ENCODE assay signal across 1 cellular context in the genomic region with DNA sequence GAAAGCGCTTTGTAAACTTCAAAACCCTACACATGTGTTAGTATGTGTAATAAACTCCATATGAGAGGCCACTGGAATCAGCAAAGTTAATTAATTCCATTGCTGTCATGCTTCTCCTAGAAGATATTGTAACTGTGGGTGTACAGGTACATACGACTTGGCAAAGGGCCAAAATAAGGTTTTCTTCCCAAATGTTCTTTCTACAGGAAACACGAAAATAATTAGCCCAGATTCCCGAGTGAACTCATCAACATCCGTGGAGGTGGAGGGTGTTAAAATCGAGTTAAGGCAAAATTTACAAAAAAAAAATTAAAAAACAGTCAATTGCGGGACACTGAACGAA.
TF ChIP-seq lines count a peak whose summit lies in the region.

No MANE protein-coding gene starts in this region.

TF ChIP-seq in K562, 482 proteins besides CTCF, POLR2A, EP300 and RAD21 (continued from another document):
- TF ChIP-seq TAF15 (IDR thresholded peaks at IDR 0.05; ENCODE audit: low read depth, low read length): no peak
- TF ChIP-seq NFIC (IDR thresholded peaks at IDR 0.05): peak; percentile 100
- TF ChIP-seq, protein P1, sequence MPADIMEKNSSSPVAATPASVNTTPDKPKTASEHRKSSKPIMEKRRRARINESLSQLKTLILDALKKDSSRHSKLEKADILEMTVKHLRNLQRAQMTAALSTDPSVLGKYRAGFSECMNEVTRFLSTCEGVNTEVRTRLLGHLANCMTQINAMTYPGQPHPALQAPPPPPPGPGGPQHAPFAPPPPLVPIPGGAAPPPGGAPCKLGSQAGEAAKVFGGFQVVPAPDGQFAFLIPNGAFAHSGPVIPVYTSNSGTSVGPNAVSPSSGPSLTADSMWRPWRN (IDR thresholded peaks at IDR 0.05; ENCODE audit: low read depth): no peak
